25 cellular contexts compared by ENCODE assay signal in the genomic region with DNA sequence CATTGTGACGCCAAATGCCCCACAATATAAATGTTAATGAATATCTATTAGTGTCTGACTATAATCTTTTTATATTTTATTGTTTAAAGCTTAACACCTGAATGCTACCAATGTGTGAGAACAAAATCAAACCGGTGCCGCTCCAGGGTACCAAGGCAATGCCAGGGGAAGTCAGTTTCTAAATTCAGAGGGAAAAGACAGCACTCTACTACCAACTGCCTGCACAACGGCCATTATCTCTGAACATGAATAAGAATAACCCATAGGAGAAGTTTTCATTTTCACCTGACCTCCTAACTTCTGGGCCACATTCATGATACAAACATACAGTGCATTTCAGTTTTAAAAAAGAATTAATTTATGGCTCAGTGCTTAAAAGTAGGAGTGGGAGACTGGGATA.
"Had no signal": no experiment of that assay in that cellular context is flagged by ENCODE, and none has a peak within 500 bp of the region (broad histone marks: within the 10 kb centered on the region; RNA-seq: fewer than 3 reads in every experiment).

No MANE protein-coding gene starts in this region.

- H3K9me3 ChIP-seq: lower lobe of right lung, prostate gland, right lobe of liver, thoracic aorta had no signal

- H3K4me3 ChIP-seq: heart left ventricle, lower lobe of right lung, prostate gland, right lobe of liver, spleen, stomach, thoracic aorta, transverse colon had no signal

- H3K27ac ChIP-seq: heart left ventricle, lower lobe of right lung, parathyroid adenoma, prostate gland, right lobe of liver, stomach, thoracic aorta, transverse colon had no signal

- H3K4me3 Mint-ChIP-seq: nephron; stimulated activated naive B cell treated with anti-CD40 and anti-IgM and Interleukin-4, amounts not matched to agents 10 μg/mL and 1 μg/mL and 100 μg/mL, for 72 hours had no signal

- H3K9ac ChIP-seq: parathyroid adenoma had no signal

- H3K27me3 Mint-ChIP-seq: naive B cell; stimulated activated naive B cell treated with anti-CD40 and anti-IgM and Interleukin-4, amounts not matched to agents 10 μg/mL and 1 μg/mL and 100 μg/mL, for 72 hours had no signal

- H3K27me3 ChIP-seq: heart left ventricle, right lobe of liver, spleen, stomach, transverse colon had no signal

- H2AFZ ChIP-seq: parathyroid adenoma had no signal

- FAIRE-seq: endometrium, islet of Langerhans had no signal

- H3K4me1 ChIP-seq: parathyroid adenoma, prostate gland had no signal

- H3K27ac Mint-ChIP-seq: nephron; stimulated activated naive B cell treated with anti-CD40 and anti-IgM and Interleukin-4, amounts not matched to agents 10 μg/mL and 1 μg/mL and 100 μg/mL, for 72 hours had no signal

- ATAC-seq: esophagus mucosa; left lobe of liver; lower lobe of right lung; right lobe of liver; stimulated activated naive B cell treated with anti-CD40 and anti-IgM and Interleukin-4, amounts not matched to agents 10 μg/mL and 1 μg/mL and 100 μg/mL, for 72 hours had no signal

- DNase-seq: effector memory CD4-positive, alpha-beta T cell; heart left ventricle; hippocampal formation; kidney glomerular epithelial cell; lower lobe of right lung; mesenchymal stem cell; midbrain; naive B cell; right lobe of liver; spleen; stimulated activated CD4-positive, alpha-beta T cell treated with anti-CD3 and anti-CD28 coated beads, Interleukin-15, amount 100 ng/mL, for 24 hours; stimulated activated CD4-positive, alpha-beta T cell treated with anti-CD3 and anti-CD28 coated beads, Interleukin-1b, Interleukin-23, amount 100 ng/mL, for 48 hours; stimulated activated CD4-positive, alpha-beta T cell treated with anti-CD3 and anti-CD28 coated beads, Interleukin-4, amount 100 ng/mL, for 24 hours; stimulated activated naive B cell treated with anti-CD40 and anti-IgM and Interleukin-4, amounts not matched to agents 10 μg/mL and 1 μg/mL and 100 μg/mL, for 72 hours; stomach; substantia nigra; transverse colon had no signal

- H3K36me3 ChIP-seq: heart left ventricle, lower lobe of right lung, prostate gland, right lobe of liver, stomach, thoracic aorta, transverse colon had no signal
